ENCODE assay signal across 15 cellular contexts in the genomic region with DNA sequence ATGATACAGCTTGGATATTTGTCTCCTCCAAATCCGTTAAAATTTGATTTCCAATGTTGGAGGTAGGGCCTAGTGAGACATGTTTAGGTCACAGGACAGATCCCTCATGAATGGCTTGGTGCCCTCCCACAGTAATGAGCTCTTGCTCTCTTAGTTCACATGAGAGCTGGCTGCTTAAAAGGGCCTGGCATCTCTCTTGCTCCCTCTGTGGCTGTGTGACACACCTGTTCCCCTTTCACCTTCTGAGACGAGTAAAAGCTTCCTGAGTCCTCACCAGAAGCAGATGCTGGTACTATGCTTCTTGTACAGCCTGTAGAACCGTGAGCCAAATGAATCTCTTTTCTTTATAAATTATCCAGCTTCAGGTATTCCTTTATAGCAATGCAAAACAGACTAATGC. TPM values are rescaled to one million over a fixed set of nuclear protein-coding genes. Genes with fewer than 3 reads are reported as not detected.
DNase-seq lines count a peak whose midpoint lies in the region; ATAC-seq and TF ChIP-seq lines count a peak whose summit lies in the region.
"Had no signal": no experiment of that assay in that cellular context is flagged by ENCODE, and none has a peak within 500 bp of the region (broad histone marks: within the 10 kb centered on the region; RNA-seq: fewer than 3 reads in every experiment).

No MANE protein-coding gene starts in this region.

- H3K36me3 Mint-ChIP-seq in activated CD4-positive, alpha-beta T cell treated with anti-CD3 and anti-CD28 coated beads, Interleukin-2, amount 10 ng/mL, durations not matched to agents 24 days and 14 days (ENCODE audit: low read depth), result peaks cover 29% of the 10 kb centered on the region
- H3K36me3 Mint-ChIP-seq in activated CD4-positive, alpha-beta T cell treated with anti-CD3 and anti-CD28 coated beads for 36 hours (ENCODE audit: low read depth), result peaks cover 41% of the 10 kb centered on the region
- H3K36me3 Mint-ChIP-seq in GM23338 (ENCODE audit: low read depth), result no peaks in the 10 kb centered on the region
- peaks cover 28% of the 10 kb centered on the region for H3K36me3 Mint-ChIP-seq in neural progenitor cell

- intact Hi-C loops in activated CD4-positive, alpha-beta T cell treated with anti-CD3 and anti-CD28 coated beads, Interleukin-2, amount 10 ng/mL, durations not matched to agents 24 days and 14 days (cut with micrococcal nuclease), result no loop called here
- intact Hi-C loops in activated CD4-positive, alpha-beta T cell treated with anti-CD3 and anti-CD28 coated beads for 36 hours (cut with DNase I, micrococcal nuclease), result no loop called here
- intact Hi-C loops in esophagus muscularis mucosa (cut with DNase I), result loop anchor here (10.0 kb wide), 1 partner anchor 253 kb away; a partner anchor contains a TSS
- intact Hi-C loops in sigmoid colon (cut with DNase I), result no loop called here
- intact Hi-C loops in posterior cingulate gyrus (cut with DNase I), result no loop called here

- peaks cover 76% of the 10 kb centered on the region for H3K79me2 ChIP-seq in GM23338 (replicated peaks; ENCODE audit: insufficient read depth)
- H3K79me2 ChIP-seq in neural progenitor cell (ENCODE audit: low read depth), result peaks cover 74% of the 10 kb centered on the region

- TF ChIP-seq EP300 in esophagus muscularis mucosa (IDR thresholded peaks at IDR 0.05) (no peak), sigmoid colon (IDR thresholded peaks at IDR 0.05) (no peak)

- H3K27ac ChIP-seq in GM23338 (ENCODE audit: low read depth) (no peak overlapping the region), esophagus muscularis mucosa (replicated peaks in 1 of 4) (peak overlapping the region; percentile 93 to 97 (median 96)), sigmoid colon (peak overlapping the region; percentile 91 to 99 (median 98)), neural progenitor cell (no peak overlapping the region)

- H3K27ac Mint-ChIP-seq in activated CD4-positive, alpha-beta T cell treated with anti-CD3 and anti-CD28 coated beads, Interleukin-2, amount 10 ng/mL, durations not matched to agents 24 days and 14 days, result peak overlapping the region; percentile 43
- H3K27ac Mint-ChIP-seq in activated CD4-positive, alpha-beta T cell treated with anti-CD3 and anti-CD28 coated beads for 36 hours, result no peak overlapping the region
- H3K27ac Mint-ChIP-seq in GM23338 (no peak overlapping the region), neural progenitor cell (no peak overlapping the region)

- H2AFZ ChIP-seq in GM23338 (no peak overlapping the region), neural progenitor cell (replicated peaks) (no peak overlapping the region)

- peaks cover 0 to 11% (median 6%) of the 10 kb centered on the region in 4 donors for H3K9me3 ChIP-seq in esophagus muscularis mucosa
- peaks cover 0 to 2% (median 0%) of the 10 kb centered on the region in 4 donors for H3K9me3 ChIP-seq in sigmoid colon
- peaks cover 3% of the 10 kb centered on the region for H3K9me3 ChIP-seq in neural progenitor cell (ENCODE audit: low read depth)

- TF ChIP-seq CTCF in GM23338 (conservative IDR thresholded peaks at IDR 0.05; ENCODE audit: low read depth in 2 of 2) (no peak), esophagus muscularis mucosa (IDR thresholded peaks at IDR 0.05) (no peak), sigmoid colon (IDR thresholded peaks at IDR 0.05) (no peak), neural progenitor cell (IDR thresholded peaks at IDR 0.05) (no peak)

- CTCF ChIA-PET in activated CD4-positive, alpha-beta T cell treated with anti-CD3 and anti-CD28 coated beads for 36 hours (lab: Charles Lee), result interaction anchor here (0.6 to 1.5 kb wide), 4 partner anchors 8 to 77 kb away, joined by 3 to 5 read pairs (median 4); no protein-coding TSS in a partner anchor

- no peaks in the 10 kb centered on the region for H3K9me2 ChIP-seq in GM23338 (ENCODE audit: insufficient read depth)

- 84% methylated on average over 3 of the region's 3 CpGs for WGBS in esophagus muscularis mucosa
- WGBS in sigmoid colon, 2 donors, result 30 to 64% methylated on average over 3 of the region's 3 CpGs

- H3K4me1 Mint-ChIP-seq in activated CD4-positive, alpha-beta T cell treated with anti-CD3 and anti-CD28 coated beads, Interleukin-2, amount 10 ng/mL, durations not matched to agents 24 days and 14 days, result peaks cover 31% of the 10 kb centered on the region
- H3K4me1 Mint-ChIP-seq in activated CD4-positive, alpha-beta T cell treated with anti-CD3 and anti-CD28 coated beads for 36 hours, result peaks cover 42% of the 10 kb centered on the region
- peaks cover 34% of the 10 kb centered on the region for H3K4me1 Mint-ChIP-seq in GM23338
- H3K4me1 Mint-ChIP-seq in neural progenitor cell, result peaks cover 32% of the 10 kb centered on the region

- no peak for TF ChIP-seq POLR2A in esophagus muscularis mucosa (IDR thresholded peaks at IDR 0.05; ENCODE audit: low read depth)
- TF ChIP-seq POLR2A in sigmoid colon (IDR thresholded peaks at IDR 0.05), result no peak

- H4K20me1 ChIP-seq in GM23338 (replicated peaks; ENCODE audit: insufficient read depth) (peaks cover 26% of the 10 kb centered on the region), neural progenitor cell (ENCODE audit: low read depth) (peaks cover 12% of the 10 kb centered on the region)

- H3K27me3 ChIP-seq in GM23338 (ENCODE audit: insufficient read depth), result no peaks in the 10 kb centered on the region
- no peaks in the 10 kb centered on the region for H3K27me3 ChIP-seq in esophagus muscularis mucosa
- no peaks in the 10 kb centered on the region for H3K27me3 ChIP-seq in sigmoid colon
- no peaks in the 10 kb centered on the region for H3K27me3 ChIP-seq in neural progenitor cell

- H3K27me3 Mint-ChIP-seq in activated CD4-positive, alpha-beta T cell treated with anti-CD3 and anti-CD28 coated beads, Interleukin-2, amount 10 ng/mL, durations not matched to agents 24 days and 14 days, result no peaks in the 10 kb centered on the region
- H3K27me3 Mint-ChIP-seq in activated CD4-positive, alpha-beta T cell treated with anti-CD3 and anti-CD28 coated beads for 36 hours, result no peaks in the 10 kb centered on the region
- H3K27me3 Mint-ChIP-seq in GM23338 (ENCODE audit: insufficient read depth, low read depth, poor library complexity), result peaks cover 3% of the 10 kb centered on the region
- H3K27me3 Mint-ChIP-seq in neural progenitor cell (ENCODE audit: insufficient read depth, low read depth), result no peaks in the 10 kb centered on the region

- H3K36me3 ChIP-seq in GM23338 (ENCODE audit: insufficient read depth), result no peaks in the 10 kb centered on the region
- H3K36me3 ChIP-seq in esophagus muscularis mucosa, result peaks cover 0 to 4% (median 0%) of the 10 kb centered on the region in 4 donors
- H3K36me3 ChIP-seq in sigmoid colon, result no peaks in the 10 kb centered on the region
- no peaks in the 10 kb centered on the region for H3K36me3 ChIP-seq in neural progenitor cell

- H3F3A ChIP-seq in GM23338 (replicated peaks; ENCODE audit: low read depth) (0 out of 2 replicates have a peak, but pooled peaks cover 10% of the 10 kb centered on the region), neural progenitor cell (ENCODE audit: low read depth) (peaks cover 19% of the 10 kb centered on the region)

- no peak for ATAC-seq in activated CD4-positive, alpha-beta T cell treated with anti-CD3 and anti-CD28 coated beads for 36 hours
- ATAC-seq in GM23338 (no peak), HG03139 (IDR thresholded peaks at IDR 0.05; ENCODE audit: unreplicated experiment) (no peak)
- ATAC-seq: K562 had no signal

- peaks cover 18% of the 10 kb centered on the region for H3K9me3 Mint-ChIP-seq in activated CD4-positive, alpha-beta T cell treated with anti-CD3 and anti-CD28 coated beads, Interleukin-2, amount 10 ng/mL, durations not matched to agents 24 days and 14 days
- H3K9me3 Mint-ChIP-seq in activated CD4-positive, alpha-beta T cell treated with anti-CD3 and anti-CD28 coated beads for 36 hours (ENCODE audit: low read depth), result peaks cover 18% of the 10 kb centered on the region
- H3K9me3 Mint-ChIP-seq in GM23338 (no peaks in the 10 kb centered on the region), neural progenitor cell (peaks cover 24% of the 10 kb centered on the region)

- no peak overlapping the region for H3K9ac ChIP-seq in neural progenitor cell

- H3K4me2 ChIP-seq in GM23338 (no peak overlapping the region), neural progenitor cell (no peak overlapping the region)

- H3K4me1 ChIP-seq in GM23338 (ENCODE audit: insufficient read depth) (peaks cover 17% of the 10 kb centered on the region), esophagus muscularis mucosa (peaks cover 42 to 70% (median 60%) of the 10 kb centered on the region in 4 donors), sigmoid colon (peaks cover 0 to 57% (median 51%) of the 10 kb centered on the region in 4 donors), neural progenitor cell (peaks cover 21% of the 10 kb centered on the region)

- H3K4me3 ChIP-seq in GM23338, result no peak overlapping the region
- no peak overlapping the region for H3K4me3 ChIP-seq in esophagus muscularis mucosa
- no peak overlapping the region for H3K4me3 ChIP-seq in sigmoid colon
- H3K4me3 ChIP-seq in neural progenitor cell, result no peak overlapping the region
- H3K4me3 ChIP-seq: K562 had no signal

- POLR2A ChIA-PET in activated CD4-positive, alpha-beta T cell treated with anti-CD3 and anti-CD28 coated beads for 36 hours (lab: Charles Lee), result no interaction called here

- DNase-seq in activated CD4-positive, alpha-beta T cell treated with anti-CD3 and anti-CD28 coated beads, Interleukin-2, amount 10 ng/mL, durations not matched to agents 24 days and 14 days, result no peak
- no peak for DNase-seq in activated CD4-positive, alpha-beta T cell treated with anti-CD3 and anti-CD28 coated beads for 36 hours
- DNase-seq in GM23338 (ENCODE audit: low spot score), result peak; percentile 32
- no peak for DNase-seq in esophagus muscularis mucosa (ENCODE audit: extremely low spot score)
- DNase-seq in sigmoid colon, result no peak
- no peak for DNase-seq in posterior cingulate gyrus
- DNase-seq in neural progenitor cell (ENCODE audit: low spot score), result no peak
- DNase-seq: activated CD4-positive, CD25-positive, alpha-beta regulatory T cell; kidney; NCI-H1417 treated with DMSO at 0.1 percent for 48 hours; stimulated activated naive CD4-positive, alpha-beta T cell had no signal

- H3K4me3 Mint-ChIP-seq in activated CD4-positive, alpha-beta T cell treated with anti-CD3 and anti-CD28 coated beads, Interleukin-2, amount 10 ng/mL, durations not matched to agents 24 days and 14 days, result no peak overlapping the region
- no peak overlapping the region for H3K4me3 Mint-ChIP-seq in activated CD4-positive, alpha-beta T cell treated with anti-CD3 and anti-CD28 coated beads for 36 hours
- H3K4me3 Mint-ChIP-seq in GM23338 (no peak overlapping the region), neural progenitor cell (no peak overlapping the region)

RNA-seq across cellular contexts. Expression of a gene that starts 3.5 kb away (rescaled TPM):
- 13.3 and 13.7 TPM in 2 replicates for total RNA-seq in activated CD4-positive, alpha-beta T cell treated with anti-CD3 and anti-CD28 coated beads, Interleukin-2, amount 10 ng/mL, durations not matched to agents 24 days and 14 days
- 10 to 100 TPM in 1 of 2 experiments, 1 to 10 TPM in 1; 9.5 to 10.6 TPM for total RNA-seq in activated CD4-positive, alpha-beta T cell treated with anti-CD3 and anti-CD28 coated beads for 36 hours
- 14.4 and 19.4 TPM in 2 replicates for total RNA-seq in GM23338 (2014; rRNA removed; shearing (Covaris generic))
- 8.7 and 8.8 TPM in 2 replicates for polyA plus RNA-seq in GM23338 (2016; fragmentation: Nextera tagmentation; extraction: Ambion mirVana)
- total RNA-seq in esophagus muscularis mucosa, result 10 to 100 TPM; 29.1 to 43.5 (median 38.1) TPM
- total RNA-seq in sigmoid colon, result 10 to 100 TPM in 3 of 4 donors, 1 to 10 TPM in 1; 8.6 to 25.4 (median 18.5) TPM
- polyA plus RNA-seq in sigmoid colon, result 10 to 100 TPM; 16.9 to 19.3 (median 18.6) TPM
- total RNA-seq in neural progenitor cell (ENCODE audit: low replicate concordance), result 9.9 and 19.9 TPM in 2 replicates

RNA-seq across cellular contexts. Expression of a gene that starts 45.6 kb away (rescaled TPM):
- not detected in 2 replicates for total RNA-seq in activated CD4-positive, alpha-beta T cell treated with anti-CD3 and anti-CD28 coated beads, Interleukin-2, amount 10 ng/mL, durations not matched to agents 24 days and 14 days
- total RNA-seq in activated CD4-positive, alpha-beta T cell treated with anti-CD3 and anti-CD28 coated beads for 36 hours, result not detected
- total RNA-seq in GM23338 (2014; rRNA removed; shearing (Covaris generic)), result not detected in 2 replicates
- polyA plus RNA-seq in GM23338 (2016; fragmentation: Nextera tagmentation; extraction: Ambion mirVana) (0.37 TPM in 1 of 2 replicates, not detected in the other), sigmoid colon (10 to 100 TPM in 2 of 3 donors, under 1 TPM in 1; 0.06 to 25.2 (median 14.3) TPM)
- total RNA-seq in esophagus muscularis mucosa (under 1 TPM in 1 of 4 donors, not detected in 3; 0.33 TPM), sigmoid colon (1 to 10 TPM in 1 of 4 donors, under 1 TPM in 1, not detected in 2; 0.33 to 2.5 TPM), neural progenitor cell (ENCODE audit: low replicate concordance) (0.28 TPM in 1 of 2 replicates, not detected in the other)
- total RNA-seq: renal cortical epithelial cell, RPMI7951 had no signal
- polyA plus RNA-seq: K562 had no signal

RNA-seq across cellular contexts. Expression of a gene that starts 55.5 kb away (rescaled TPM):
- total RNA-seq in activated CD4-positive, alpha-beta T cell treated with anti-CD3 and anti-CD28 coated beads, Interleukin-2, amount 10 ng/mL, durations not matched to agents 24 days and 14 days, result 368 and 385 TPM in 2 replicates
- 100 to 1,000 TPM; 298 to 399 TPM for total RNA-seq in activated CD4-positive, alpha-beta T cell treated with anti-CD3 and anti-CD28 coated beads for 36 hours
- total RNA-seq in GM23338 (2014; rRNA removed; shearing (Covaris generic)), result not detected in 2 replicates
- polyA plus RNA-seq in GM23338 (2016; fragmentation: Nextera tagmentation; extraction: Ambion mirVana) (not detected in 2 replicates), sigmoid colon (10 to 100 TPM in 1 of 3 donors, under 1 TPM in 2; 0.23 to 12.3 (median 0.60) TPM)
- total RNA-seq in esophagus muscularis mucosa (1 to 10 TPM in 1 of 4 donors, under 1 TPM in 3; 0.11 to 1.3 (median 0.34) TPM), sigmoid colon (under 1 TPM in 2 of 4 donors, not detected in 2; 0.54 to 0.55 TPM), neural progenitor cell (ENCODE audit: low replicate concordance) (not detected in 2 replicates)
- total RNA-seq: renal cortical epithelial cell, RPMI7951 had no signal
- polyA plus RNA-seq: K562 had no signal

Comparison
In these comparisons a context has a peak if more than half of its experiments do, and no peak if none do; other contexts are left out.
1. H3K27ac ChIP-seq: peak in esophagus muscularis mucosa (4 of 4) and sigmoid colon (4 of 4); none in GM23338 (single experiment) and neural progenitor cell (single experiment).
2. RNA of a gene that starts 55.5 kb away (total RNA-seq): 298 to 399 TPM in activated CD4-positive, alpha-beta T cell treated with anti-CD3 and anti-CD28 coated beads for 36 hours and 368 to 385 TPM in activated CD4-positive, alpha-beta T cell treated with anti-CD3 and anti-CD28 coated beads, Interleukin-2, amount 10 ng/mL, durations not matched to agents 24 days and 14 days; 0.54 to 0.55 TPM in sigmoid colon, 0.11 to 1.3 TPM in esophagus muscularis mucosa, not detected in GM23338 and not detected in neural progenitor cell; every median in the first group is over 100 times any median in the second.